In genomic region chr15:33956397-33956796, GRCh38 we compare ENCODE assay signal across 17 cellular contexts. TPM values are rescaled to one million over a fixed set of nuclear protein-coding genes. Genes with fewer than 3 reads are reported as not detected.
A peak's percentile ranks its signal among the peaks of the same experiment; 100 is the strongest.
DNase-seq lines count a peak whose midpoint lies in the region; ATAC-seq and TF ChIP-seq lines count a peak whose summit lies in the region.
"Had no signal": no experiment of that assay in that cellular context is flagged by ENCODE, and none has a peak within 500 bp of the region (broad histone marks: within the 10 kb centered on the region; RNA-seq: fewer than 3 reads in every experiment).

No MANE protein-coding gene starts in this region.

- ATAC-seq in HG02571 (IDR thresholded peaks at IDR 0.05; ENCODE audit: unreplicated experiment) (no peak), heart right ventricle (no peak)
- ATAC-seq: A549 had no signal

- peaks cover 0 to 17% (median 0%) of the 10 kb centered on the region in 11 donors for H3K9me3 ChIP-seq in heart right ventricle
- H3K9me3 ChIP-seq: A549 had no signal

- H3K4me3 ChIP-seq in fibroblast of the aortic adventitia (ENCODE audit: low read depth, low read length) (no peak overlapping the region), heart right ventricle (no peak overlapping the region), foreskin fibroblast (ENCODE audit: low read depth in 1 of 2, low read length in 2 of 2) (no peak overlapping the region)
- H3K4me3 ChIP-seq: A549, BLaER1 had no signal

- H3K36me3 ChIP-seq in heart right ventricle = no peaks in the 10 kb centered on the region
- H3K36me3 ChIP-seq: BLaER1 had no signal

- TF ChIP-seq CTCF in fibroblast of the aortic adventitia (IDR thresholded peaks at IDR 0.05; ENCODE audit: insufficient read depth, low read length) = no peak
- no peak for TF ChIP-seq CTCF in heart right ventricle (IDR thresholded peaks at IDR 0.05)
- no peak for TF ChIP-seq CTCF in foreskin fibroblast (IDR thresholded peaks at IDR 0.05; ENCODE audit: low read depth, low read length)

- intact Hi-C loops in heart right ventricle (cut with DNase I) = no loop called here

- H3K27ac ChIP-seq in heart right ventricle = no peak overlapping the region
- H3K27ac ChIP-seq: A549, BLaER1 had no signal

- 32 to 42% methylated on average over 1 of the region's 1 CpG for WGBS in heart right ventricle, 2 donors

- H3K4me1 ChIP-seq in heart right ventricle = no peaks in the 10 kb centered on the region
- H3K4me1 ChIP-seq: A549, BLaER1 had no signal

- no peaks in the 10 kb centered on the region for H3K27me3 ChIP-seq in heart right ventricle
- H3K27me3 ChIP-seq: BLaER1 had no signal

- DNase-seq in Daoy (ENCODE audit: low read depth) (peak; percentile 24), OCI-M2 (lab: John Stamatoyannopoulos, UW; ENCODE audit: unreplicated experiment) (peak; percentile 21), amniotic epithelial cell (ENCODE audit: low read depth) (peak; percentile 25), fibroblast of the aortic adventitia (ENCODE audit: low read depth) (peak; percentile 66), heart right ventricle (no peak), foreskin fibroblast (no peak)
- DNase-seq: Calu3; CD4-positive, alpha-beta memory T cell; NCI-H1436; NCI-H1930; NCI-H226 had no signal

RNA-seq across cellular contexts. Expression of gene CHRM5, which starts 11.9 kb away (rescaled TPM):
- 0.36 TPM in 1 of 2 replicates, not detected in the other for total RNA-seq in Daoy (2014; rRNA removed; shearing (Covaris generic))
- total RNA-seq in fibroblast of the aortic adventitia (ENCODE audit: low replicate concordance) (not detected in 2 replicates), heart right ventricle (not detected)
- not detected for polyA plus RNA-seq in heart right ventricle
- total RNA-seq: Calu3; CD4-positive, alpha-beta memory T cell; H1; MCF 10A; SK-MEL-5 had no signal
- polyA plus RNA-seq: A549, H1 had no signal

Comparison
In these comparisons a context has a peak if more than half of its experiments do, and no peak if none do; other contexts are left out.
1. DNase-seq: peak in Daoy (single experiment), OCI-M2 (single experiment), amniotic epithelial cell (single experiment) and fibroblast of the aortic adventitia (single experiment); none in heart right ventricle (0 of 2) and foreskin fibroblast (0 of 2).